In genomic region chr6:30646450-30647038, GRCh38 we compare ENCODE assay signal across 8 cellular contexts. TPM values are rescaled to one million over a fixed set of nuclear protein-coding genes. Genes with fewer than 3 reads are reported as not detected.
A peak's percentile ranks its signal among the peaks of the same experiment; 100 is the strongest.
DNase-seq lines count a peak whose midpoint lies in the region; ATAC-seq and TF ChIP-seq lines count a peak whose summit lies in the region.

No MANE protein-coding gene starts in this region.

- H3K4me3 Mint-ChIP-seq in activated naive CD8-positive, alpha-beta T cell treated with anti-CD3 and anti-CD28 coated beads, Interleukin-2, amount 50 U/mL, for 24 hours = peak overlapping the region; percentile 83

- no peaks in the 10 kb centered on the region for H3K4me1 ChIP-seq in right cardiac atrium (ENCODE audit: control insufficient read depth, insufficient read depth, low read length)

- intact Hi-C loops in right cardiac atrium (cut with DNase I) = no loop called here

- ATAC-seq in activated naive CD8-positive, alpha-beta T cell treated with anti-CD3 and anti-CD28 coated beads, Interleukin-2, amount 50 U/mL, for 24 hours = no peak
- ATAC-seq in right cardiac atrium (peak; percentile 91 to 92), HG03442 (IDR thresholded peaks at IDR 0.05; ENCODE audit: unreplicated experiment) (no peak), GM18505 (IDR thresholded peaks at IDR 0.05; ENCODE audit: unreplicated experiment) (no peak)

- WGBS in right cardiac atrium = 16% methylated on average over 22 of the region's 22 CpGs

- H3K36me3 Mint-ChIP-seq in activated naive CD8-positive, alpha-beta T cell treated with anti-CD3 and anti-CD28 coated beads, Interleukin-2, amount 50 U/mL, for 24 hours (ENCODE audit: low read depth) = peaks cover 14% of the 10 kb centered on the region

- DNase-seq in DMS53 (lab: John Stamatoyannopoulos, UW) (peak; percentile 62), DMS53 treated with DMSO at 0.1 percent for 48 hours (lab: John Stamatoyannopoulos, UW; ENCODE audit: unreplicated experiment) (no peak), NCI-H510A treated with DMSO at 0.1 percent for 48 hours (lab: John Stamatoyannopoulos, UW) (peak; percentile 94), right cardiac atrium (peak; percentile 96 to 98 (median 98)), renal cortical epithelial cell (ENCODE audit: low read depth) (peak; percentile 85)
- DNase-seq in activated naive CD8-positive, alpha-beta T cell treated with anti-CD3 and anti-CD28 coated beads, Interleukin-2, amount 50 U/mL, for 24 hours = peak; percentile 93

- no peak for TF ChIP-seq POLR2A in GM18505 (IDR thresholded peaks at IDR 0.05; ENCODE audit: borderline replicate concordance, extremely low read depth, insufficient read depth, insufficient read length)

- H3K27me3 ChIP-seq in right cardiac atrium (ENCODE audit: control insufficient read depth, insufficient read depth) = no peaks in the 10 kb centered on the region

- H3K27ac Mint-ChIP-seq in activated naive CD8-positive, alpha-beta T cell treated with anti-CD3 and anti-CD28 coated beads, Interleukin-2, amount 50 U/mL, for 24 hours = peak overlapping the region; percentile 78

- no peaks in the 10 kb centered on the region for H3K9me3 Mint-ChIP-seq in activated naive CD8-positive, alpha-beta T cell treated with anti-CD3 and anti-CD28 coated beads, Interleukin-2, amount 50 U/mL, for 24 hours

- H3K4me1 Mint-ChIP-seq in activated naive CD8-positive, alpha-beta T cell treated with anti-CD3 and anti-CD28 coated beads, Interleukin-2, amount 50 U/mL, for 24 hours = peaks cover 30% of the 10 kb centered on the region

- no peak overlapping the region for H3K27ac ChIP-seq in right cardiac atrium (ENCODE audit: low read length)

- H3K27me3 Mint-ChIP-seq in activated naive CD8-positive, alpha-beta T cell treated with anti-CD3 and anti-CD28 coated beads, Interleukin-2, amount 50 U/mL, for 24 hours = no peaks in the 10 kb centered on the region

- no peaks in the 10 kb centered on the region for H3K9me3 ChIP-seq in right cardiac atrium (ENCODE audit: control insufficient read depth, low read length)

- H3K4me3 ChIP-seq in right cardiac atrium (ENCODE audit: low read length) = peak overlapping the region; percentile 73

RNA-seq across cellular contexts. Expression of gene C6orf136, which starts 0.4 kb away (rescaled TPM):
- total RNA-seq in right cardiac atrium (10 to 100 TPM; 37.9 to 53.0 (median 45.5) TPM), renal cortical epithelial cell (6.9 and 7.3 TPM in 2 replicates)
- polyA plus RNA-seq in right cardiac atrium = 46.3 TPM

RNA-seq across cellular contexts. Expression of gene ATAT1, which starts 19.9 kb away (rescaled TPM):
- total RNA-seq in right cardiac atrium (1 to 10 TPM; 2.6 to 3.5 (median 3.2) TPM), renal cortical epithelial cell (7.6 and 7.8 TPM in 2 replicates)
- polyA plus RNA-seq in right cardiac atrium = 2.8 TPM

RNA-seq across cellular contexts. Expression of gene DHX16, which starts 26.3 kb away (rescaled TPM):
- total RNA-seq in right cardiac atrium (10 to 100 TPM; 18.2 to 23.4 (median 20.4) TPM), renal cortical epithelial cell (40.2 and 41.7 TPM in 2 replicates)
- polyA plus RNA-seq in right cardiac atrium = 17.0 TPM

RNA-seq across cellular contexts. Expression of gene MRPS18B, which starts 28.9 kb away (rescaled TPM):
- total RNA-seq in right cardiac atrium = 10 to 100 TPM; 60.2 to 77.5 (median 72.0) TPM
- 97.6 TPM for polyA plus RNA-seq in right cardiac atrium
- 31.0 and 60.4 TPM in 2 replicates for total RNA-seq in renal cortical epithelial cell

RNA-seq across cellular contexts. Expression of gene PPP1R10, which starts 29.5 kb away (rescaled TPM):
- total RNA-seq in right cardiac atrium = 10 to 100 TPM; 36.5 to 46.6 (median 43.4) TPM
- 16.0 TPM for polyA plus RNA-seq in right cardiac atrium
- 6.1 and 30.3 TPM in 2 replicates for total RNA-seq in renal cortical epithelial cell

Comparison
In these comparisons a context has a peak if more than half of its experiments do, and no peak if none do; other contexts are left out.
1. ATAC-seq: peak in right cardiac atrium (2 of 2); none in activated naive CD8-positive, alpha-beta T cell treated with anti-CD3 and anti-CD28 coated beads, Interleukin-2, amount 50 U/mL, for 24 hours (single experiment), HG03442 (single experiment) and GM18505 (single experiment).